ENCODE assay signal across 8 cellular contexts in genomic region chr1:226679853-226680516, GRCh38. TPM values are rescaled to one million over a fixed set of nuclear protein-coding genes. Genes with fewer than 3 reads are reported as not detected.
DNase-seq lines count a peak whose midpoint lies in the region; ATAC-seq and TF ChIP-seq lines count a peak whose summit lies in the region.

No MANE protein-coding gene starts in this region.

- peaks cover 18 to 44% of the 10 kb centered on the region in 2 donors for H3K4me1 ChIP-seq in uterus

- no peaks in the 10 kb centered on the region for H3K9me3 ChIP-seq in uterus

- TF ChIP-seq CTCF in uterus (IDR thresholded peaks at IDR 0.05): peak in 1 of 4 experiments; percentile 3

- ATAC-seq in GM18519 (IDR thresholded peaks at IDR 0.05; ENCODE audit: low FRiP score, unreplicated experiment) (peak; percentile 33), HG03103 (IDR thresholded peaks at IDR 0.05; ENCODE audit: low read depth, unreplicated experiment) (peak; percentile 52)

- H3K4me3 ChIP-seq in uterus: peak overlapping the region; percentile 25 to 36

- DNase-seq in T-helper 9 cell (peak; percentile 76), astrocyte of the hippocampus (ENCODE audit: low read depth, low spot score) (peak; percentile 94), hypothalamus (lab: John Stamatoyannopoulos, UW) (peak in 48 of 51 donors; percentile 20 to 85 (median 70)), renal cortical epithelial cell (ENCODE audit: low read depth) (peak; percentile 67), uterus (peak; percentile 86 to 90), DMS114 treated with DMSO at 0.1 percent for 48 hours (lab: John Stamatoyannopoulos, UW; ENCODE audit: unreplicated experiment) (no peak)

- no peaks in the 10 kb centered on the region for H3K27me3 ChIP-seq in uterus

- intact Hi-C loops in uterus (cut with DNase I; ENCODE audit: low total_unique reads): no loop called here

- TF ChIP-seq POLR2A in uterus (IDR thresholded peaks at IDR 0.05): peak; percentile 71 to 77

- H3K27ac ChIP-seq in uterus: peak overlapping the region in 1 of 2 donors; percentile 95

- no peaks in the 10 kb centered on the region for H3K36me3 ChIP-seq in uterus

RNA-seq across cellular contexts. Expression of gene ITPKB, which starts 59.1 kb away (rescaled TPM):
- total RNA-seq in renal cortical epithelial cell (1.6 and 5.9 TPM in 2 replicates), uterus (100 to 1,000 TPM in 1 of 4 donors, 10 to 100 TPM in 3; 29.7 to 117 (median 44.9) TPM)
